ENCODE assay signal across 4 cellular contexts in the genomic region with DNA sequence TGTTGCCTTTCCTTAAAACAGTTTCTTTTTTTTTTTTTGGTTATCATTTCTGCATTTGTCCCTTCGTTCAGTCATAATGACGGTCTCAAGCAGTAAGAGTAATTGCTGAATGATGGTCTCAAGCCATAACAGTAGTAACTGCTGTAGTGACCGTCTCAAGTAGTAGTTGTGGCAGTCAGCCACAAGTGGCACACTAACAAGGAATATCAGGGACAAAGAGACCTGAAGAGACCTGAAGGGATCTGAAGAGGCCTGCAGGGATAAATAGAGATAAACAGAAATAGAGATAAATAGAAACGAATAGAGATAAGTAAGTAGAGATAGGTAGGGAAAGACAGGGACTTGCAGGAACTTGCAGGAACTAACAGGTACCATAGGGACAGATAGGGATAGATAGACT. TPM values are rescaled to one million over a fixed set of nuclear protein-coding genes. Genes with fewer than 3 reads are reported as not detected.
"Had no signal": no experiment of that assay in that cellular context is flagged by ENCODE, and none has a peak within 500 bp of the region (broad histone marks: within the 10 kb centered on the region; RNA-seq: fewer than 3 reads in every experiment).

No MANE protein-coding gene starts in this region.

- H3K4me3 ChIP-seq: GM12878 had no signal

- DNase-seq: GDM1, GF-D8 had no signal

RNA-seq across cellular contexts. Expression of a gene that starts 42.7 kb away (rescaled TPM):
- total RNA-seq: G401, GM12878 had no signal
- polyA plus RNA-seq: GM12878 had no signal
